In genomic region chr22:45764051-45764450, GRCh38 we compare ENCODE assay signal across 20 cellular contexts.
"Had no signal": no experiment of that assay in that cellular context is flagged by ENCODE, and none has a peak within 500 bp of the region (broad histone marks: within the 10 kb centered on the region; RNA-seq: fewer than 3 reads in every experiment).

No MANE protein-coding gene starts in this region.

- H3K27ac ChIP-seq: gastroesophageal sphincter, neutrophil, skin epidermis, upper lobe of right lung had no signal

- H3K27ac Mint-ChIP-seq: activated B cell treated with CpG ODN at 0.5 μM for 24 hours; activated CD4-positive, alpha-beta T cell treated with anti-CD3 and anti-CD28 coated beads, Interleukin-2, amount 10 ng/mL, durations not matched to agents 24 days and 14 days; activated CD8-positive, alpha-beta T cell treated with anti-CD3 and anti-CD28 coated beads, Interleukin-2, amount 10 ng/mL, durations not matched to agents 7 days and 5 days; activated naive CD8-positive, alpha-beta T cell; activated T-cell treated with anti-CD3 and anti-CD28 coated beads, Interleukin-2, amount 50 U/mL, for 72 hours had no signal

- H3K27me3 ChIP-seq: gastroesophageal sphincter, neutrophil, upper lobe of right lung had no signal

- H3K4me3 Mint-ChIP-seq: activated B cell treated with CpG ODN at 0.5 μM for 24 hours; activated CD4-positive, alpha-beta T cell treated with anti-CD3 and anti-CD28 coated beads, Interleukin-2, amount 10 ng/mL, durations not matched to agents 24 days and 14 days; activated CD8-positive, alpha-beta T cell treated with anti-CD3 and anti-CD28 coated beads, Interleukin-2, amount 10 ng/mL, durations not matched to agents 7 days and 5 days; activated naive CD8-positive, alpha-beta T cell; activated T-cell treated with anti-CD3 and anti-CD28 coated beads, Interleukin-2, amount 50 U/mL, for 72 hours; stimulated activated naive CD8-positive, alpha-beta T cell treated with anti-CD3 and anti-CD28 coated beads, Interleukin-15, amount 100 ng/mL, for 72 hours had no signal

- H3K27me3 Mint-ChIP-seq: activated B cell treated with CpG ODN at 0.5 μM for 24 hours; activated CD4-positive, alpha-beta T cell treated with anti-CD3 and anti-CD28 coated beads, Interleukin-2, amount 10 ng/mL, durations not matched to agents 24 days and 14 days; activated naive CD8-positive, alpha-beta T cell; stimulated activated naive CD8-positive, alpha-beta T cell treated with anti-CD3 and anti-CD28 coated beads, Interleukin-15, amount 100 ng/mL, for 72 hours had no signal

- ATAC-seq: activated CD8-positive, alpha-beta T cell treated with anti-CD3 and anti-CD28 coated beads, Interleukin-2, amount 10 ng/mL, durations not matched to agents 7 days and 5 days; activated T-cell treated with anti-CD3 and anti-CD28 coated beads, Interleukin-2, amount 50 U/mL, for 72 hours; gastroesophageal sphincter; left ventricle myocardium superior; stimulated activated naive CD8-positive, alpha-beta T cell treated with anti-CD3 and anti-CD28 coated beads, Interleukin-15, amount 100 ng/mL, for 72 hours had no signal

- H3K9me3 Mint-ChIP-seq: activated B cell treated with CpG ODN at 0.5 μM for 24 hours; activated CD4-positive, alpha-beta T cell treated with anti-CD3 and anti-CD28 coated beads, Interleukin-2, amount 10 ng/mL, durations not matched to agents 24 days and 14 days; activated T-cell treated with anti-CD3 and anti-CD28 coated beads, Interleukin-2, amount 50 U/mL, for 72 hours had no signal

- H3K4me1 Mint-ChIP-seq: stimulated activated naive CD8-positive, alpha-beta T cell treated with anti-CD3 and anti-CD28 coated beads, Interleukin-15, amount 100 ng/mL, for 72 hours had no signal

- H3K9me3 ChIP-seq: gastroesophageal sphincter, neutrophil, upper lobe of right lung had no signal

- DNase-seq: activated B cell treated with CpG ODN at 0.5 μM for 24 hours; activated CD4-positive, alpha-beta T cell treated with anti-CD3 and anti-CD28 coated beads, Interleukin-2, amount 10 ng/mL, durations not matched to agents 24 days and 14 days; activated CD8-positive, alpha-beta memory T cell treated with anti-CD3 and anti-CD28 coated beads, Interleukin-2, amount 50 U/mL, for 4 hours; activated CD8-positive, alpha-beta T cell treated with anti-CD3 and anti-CD28 coated beads, Interleukin-2, amount 10 ng/mL, durations not matched to agents 7 days and 5 days; activated gamma-delta T cell treated with Interleukin-2 at 50 U/mL for 16 hours; activated T-cell treated with anti-CD3 and anti-CD28 coated beads, Interleukin-2, amount 50 U/mL, for 72 hours; amniotic stem cell; dermis blood vessel endothelial cell; kidney; left ventricle myocardium superior; midbrain; stimulated activated CD4-positive, alpha-beta T cell treated with anti-CD3 and anti-CD28 coated beads, Interleukin-4, amount 100 ng/mL, for 4 hours; stimulated activated CD8-positive, alpha-beta memory T cell treated with anti-CD3 and anti-CD28 coated beads, Interleukin-4, amount 100 ng/mL, for 48 hours; stimulated activated naive CD8-positive, alpha-beta T cell treated with anti-CD3 and anti-CD28 coated beads, Interleukin-15, amount 100 ng/mL, for 72 hours; SW 1271; upper lobe of right lung had no signal

- H3K36me3 ChIP-seq: neutrophil had no signal

- H3K4me3 ChIP-seq: gastroesophageal sphincter, skin epidermis, upper lobe of right lung had no signal
